Comparison of ENCODE assay signal across 22 cellular contexts in the genomic region with DNA sequence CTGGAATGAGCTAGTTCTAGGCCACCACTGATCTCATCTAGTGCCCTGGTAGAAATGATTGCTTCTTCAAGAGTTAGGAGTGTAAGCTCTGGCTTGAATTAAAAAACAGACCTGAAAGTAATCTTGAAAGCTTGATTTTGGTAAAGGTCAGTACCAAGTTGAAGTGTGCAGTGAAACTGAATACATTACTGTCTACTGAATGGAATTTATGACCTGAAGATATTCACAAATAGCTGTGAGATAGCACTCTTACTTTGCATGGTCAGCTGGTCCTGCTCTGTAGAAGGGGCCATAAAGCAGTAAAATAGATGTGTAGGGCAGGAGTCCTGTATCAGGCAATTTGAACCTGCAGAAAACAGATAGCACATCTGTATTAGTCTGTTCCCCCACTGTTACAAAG.
DNase-seq lines count a peak whose midpoint lies in the region; ATAC-seq lines count a peak whose summit lies in the region.
"Had no signal": no experiment of that assay in that cellular context is flagged by ENCODE, and none has a peak within 500 bp of the region (broad histone marks: within the 10 kb centered on the region; RNA-seq: fewer than 3 reads in every experiment).

No MANE protein-coding gene starts in this region.

- no peaks in the 10 kb centered on the region for H3K9me3 Mint-ChIP-seq in activated naive CD8-positive, alpha-beta T cell treated with anti-CD3 and anti-CD28 coated beads, Interleukin-2, amount 50 U/mL, for 24 hours
- H3K9me3 Mint-ChIP-seq in activated naive CD8-positive, alpha-beta T cell treated with anti-CD3 and anti-CD28 coated beads for 36 hours: no peaks in the 10 kb centered on the region
- H3K9me3 Mint-ChIP-seq in stimulated activated naive B cell treated with anti-CD40 and anti-IgM and Interleukin-4, amounts not matched to agents 10 μg/mL and 1 μg/mL and 100 μg/mL, for 72 hours: peaks cover 0 to 1% of the 10 kb centered on the region in 2 donors

- no peak overlapping the region for H3K4me3 Mint-ChIP-seq in activated naive CD8-positive, alpha-beta T cell treated with anti-CD3 and anti-CD28 coated beads, Interleukin-2, amount 50 U/mL, for 24 hours
- H3K4me3 Mint-ChIP-seq in activated naive CD8-positive, alpha-beta T cell treated with anti-CD3 and anti-CD28 coated beads for 36 hours: no peak overlapping the region
- H3K4me3 Mint-ChIP-seq in stimulated activated naive B cell treated with anti-CD40 and anti-IgM and Interleukin-4, amounts not matched to agents 10 μg/mL and 1 μg/mL and 100 μg/mL, for 72 hours: peak overlapping the region; percentile 46 to 52

- DNase-seq in activated naive CD8-positive, alpha-beta T cell treated with anti-CD3 and anti-CD28 coated beads, Interleukin-2, amount 50 U/mL, for 24 hours: no peak
- DNase-seq in activated naive CD8-positive, alpha-beta T cell treated with anti-CD3 and anti-CD28 coated beads for 36 hours: no peak
- DNase-seq in stimulated activated naive B cell treated with anti-CD40 and anti-IgM and Interleukin-4, amounts not matched to agents 10 μg/mL and 1 μg/mL and 100 μg/mL, for 72 hours: no peak
- DNase-seq in Ammon's horn (ENCODE audit: low spot score) (no peak), NCI-H2107 treated with DMSO at 0.1 percent for 48 hours (lab: John Stamatoyannopoulos, UW; ENCODE audit: unreplicated experiment) (no peak), NAMALWA (ENCODE audit: low spot score) (no peak)
- DNase-seq: activated CD4-positive, alpha-beta T cell treated with anti-CD3 and anti-CD28 coated beads for 4 hours; activated naive CD4-positive, alpha-beta T cell treated with anti-CD3 and anti-CD28 coated beads, Interleukin-2, amount 50 U/mL, for 16 hours; AML-193; DMS79; erythroblast; gastrocnemius medialis; IMR-90; mammary epithelial cell; NCI-H1436; NCI-H774; occipital lobe; retina; SW 1271 had no signal

- peaks cover 12% of the 10 kb centered on the region for H3K4me1 Mint-ChIP-seq in activated naive CD8-positive, alpha-beta T cell treated with anti-CD3 and anti-CD28 coated beads, Interleukin-2, amount 50 U/mL, for 24 hours
- H3K4me1 Mint-ChIP-seq in activated naive CD8-positive, alpha-beta T cell treated with anti-CD3 and anti-CD28 coated beads for 36 hours: peaks cover 2% of the 10 kb centered on the region
- H3K4me1 Mint-ChIP-seq in stimulated activated naive B cell treated with anti-CD40 and anti-IgM and Interleukin-4, amounts not matched to agents 10 μg/mL and 1 μg/mL and 100 μg/mL, for 72 hours: peaks cover 29 to 30% of the 10 kb centered on the region in 2 donors

- peak; percentile 38 for ATAC-seq in activated naive CD8-positive, alpha-beta T cell treated with anti-CD3 and anti-CD28 coated beads, Interleukin-2, amount 50 U/mL, for 24 hours
- ATAC-seq in GM21576 (IDR thresholded peaks at IDR 0.05; ENCODE audit: unreplicated experiment) (peak; percentile 45), HG03066 (IDR thresholded peaks at IDR 0.05; ENCODE audit: low read depth, unreplicated experiment) (peak; percentile 59)
- ATAC-seq in stimulated activated naive B cell treated with anti-CD40 and anti-IgM and Interleukin-4, amounts not matched to agents 10 μg/mL and 1 μg/mL and 100 μg/mL, for 72 hours (replicated peaks): peak; percentile 78 to 85
- ATAC-seq: gastrocnemius medialis, Right ventricle myocardium inferior had no signal

- peaks cover 20% of the 10 kb centered on the region for H3K27me3 Mint-ChIP-seq in activated naive CD8-positive, alpha-beta T cell treated with anti-CD3 and anti-CD28 coated beads, Interleukin-2, amount 50 U/mL, for 24 hours
- H3K27me3 Mint-ChIP-seq in activated naive CD8-positive, alpha-beta T cell treated with anti-CD3 and anti-CD28 coated beads for 36 hours: peaks cover 40% of the 10 kb centered on the region
- H3K27me3 Mint-ChIP-seq in stimulated activated naive B cell treated with anti-CD40 and anti-IgM and Interleukin-4, amounts not matched to agents 10 μg/mL and 1 μg/mL and 100 μg/mL, for 72 hours: peaks cover 11 to 26% of the 10 kb centered on the region in 2 donors

- no peaks in the 10 kb centered on the region for H3K36me3 Mint-ChIP-seq in activated naive CD8-positive, alpha-beta T cell treated with anti-CD3 and anti-CD28 coated beads, Interleukin-2, amount 50 U/mL, for 24 hours (ENCODE audit: low read depth)
- no peaks in the 10 kb centered on the region for H3K36me3 Mint-ChIP-seq in activated naive CD8-positive, alpha-beta T cell treated with anti-CD3 and anti-CD28 coated beads for 36 hours
- H3K36me3 Mint-ChIP-seq in stimulated activated naive B cell treated with anti-CD40 and anti-IgM and Interleukin-4, amounts not matched to agents 10 μg/mL and 1 μg/mL and 100 μg/mL, for 72 hours: no peaks in the 10 kb centered on the region

- H3K27ac Mint-ChIP-seq in activated naive CD8-positive, alpha-beta T cell treated with anti-CD3 and anti-CD28 coated beads, Interleukin-2, amount 50 U/mL, for 24 hours: no peak overlapping the region
- H3K27ac Mint-ChIP-seq in activated naive CD8-positive, alpha-beta T cell treated with anti-CD3 and anti-CD28 coated beads for 36 hours: no peak overlapping the region
- H3K27ac Mint-ChIP-seq in stimulated activated naive B cell treated with anti-CD40 and anti-IgM and Interleukin-4, amounts not matched to agents 10 μg/mL and 1 μg/mL and 100 μg/mL, for 72 hours: peak overlapping the region; percentile 90

Comparison
In these comparisons a context has a peak if more than half of its experiments do, and no peak if none do; other contexts are left out.
1. H3K4me3 Mint-ChIP-seq: peak in stimulated activated naive B cell treated with anti-CD40 and anti-IgM and Interleukin-4, amounts not matched to agents 10 μg/mL and 1 μg/mL and 100 μg/mL, for 72 hours (2 of 2); none in activated naive CD8-positive, alpha-beta T cell treated with anti-CD3 and anti-CD28 coated beads, Interleukin-2, amount 50 U/mL, for 24 hours (single experiment) and activated naive CD8-positive, alpha-beta T cell treated with anti-CD3 and anti-CD28 coated beads for 36 hours (single experiment).
2. Peak in every context shown above with its lines, with median percentiles within 50 percentile points of each other: ATAC-seq.